Comparison of ENCODE assay signal across 1 cellular context in the genomic region with DNA sequence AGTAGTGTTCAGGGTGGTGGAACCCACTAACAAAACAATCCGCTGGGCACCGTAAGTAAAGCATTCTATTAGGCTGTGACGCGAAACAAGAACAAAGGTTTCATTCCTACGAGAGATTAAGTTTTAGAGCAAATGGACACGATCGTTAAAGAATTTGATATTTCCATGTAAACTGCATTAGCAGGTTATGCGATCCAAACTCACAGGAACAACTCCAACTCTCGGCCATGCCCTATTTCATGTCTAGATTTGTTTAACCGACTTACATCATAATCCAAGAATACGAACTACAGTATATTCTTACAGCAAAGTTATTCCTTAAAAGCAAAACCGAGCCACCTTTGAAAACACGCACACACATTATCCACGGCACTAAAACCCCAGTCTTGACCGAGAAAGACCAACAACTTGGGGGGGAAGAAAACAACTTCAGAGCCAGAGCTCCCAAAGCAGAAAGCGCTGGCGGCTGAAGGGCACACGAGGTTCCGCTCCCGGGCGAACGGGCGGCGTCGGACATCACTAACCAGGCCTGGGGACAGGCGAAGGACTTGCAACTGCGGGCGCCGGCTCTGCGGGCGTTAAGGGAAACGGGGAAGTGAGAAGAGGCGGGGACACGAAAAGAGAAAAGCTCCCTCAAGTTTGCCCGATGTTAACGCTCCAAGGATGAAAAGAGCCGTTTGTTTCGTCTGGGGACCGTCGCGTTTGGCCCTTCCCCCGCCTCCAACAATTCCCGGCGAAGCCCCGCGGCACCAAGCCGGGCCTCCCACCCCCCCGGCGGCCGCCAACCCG.
TF ChIP-seq lines count a peak whose summit lies in the region.

No MANE protein-coding gene starts in this region.

TF ChIP-seq in GM12878, 131 proteins besides CTCF, POLR2A, EP300 and RAD21:
- TF ChIP-seq, protein P1, sequence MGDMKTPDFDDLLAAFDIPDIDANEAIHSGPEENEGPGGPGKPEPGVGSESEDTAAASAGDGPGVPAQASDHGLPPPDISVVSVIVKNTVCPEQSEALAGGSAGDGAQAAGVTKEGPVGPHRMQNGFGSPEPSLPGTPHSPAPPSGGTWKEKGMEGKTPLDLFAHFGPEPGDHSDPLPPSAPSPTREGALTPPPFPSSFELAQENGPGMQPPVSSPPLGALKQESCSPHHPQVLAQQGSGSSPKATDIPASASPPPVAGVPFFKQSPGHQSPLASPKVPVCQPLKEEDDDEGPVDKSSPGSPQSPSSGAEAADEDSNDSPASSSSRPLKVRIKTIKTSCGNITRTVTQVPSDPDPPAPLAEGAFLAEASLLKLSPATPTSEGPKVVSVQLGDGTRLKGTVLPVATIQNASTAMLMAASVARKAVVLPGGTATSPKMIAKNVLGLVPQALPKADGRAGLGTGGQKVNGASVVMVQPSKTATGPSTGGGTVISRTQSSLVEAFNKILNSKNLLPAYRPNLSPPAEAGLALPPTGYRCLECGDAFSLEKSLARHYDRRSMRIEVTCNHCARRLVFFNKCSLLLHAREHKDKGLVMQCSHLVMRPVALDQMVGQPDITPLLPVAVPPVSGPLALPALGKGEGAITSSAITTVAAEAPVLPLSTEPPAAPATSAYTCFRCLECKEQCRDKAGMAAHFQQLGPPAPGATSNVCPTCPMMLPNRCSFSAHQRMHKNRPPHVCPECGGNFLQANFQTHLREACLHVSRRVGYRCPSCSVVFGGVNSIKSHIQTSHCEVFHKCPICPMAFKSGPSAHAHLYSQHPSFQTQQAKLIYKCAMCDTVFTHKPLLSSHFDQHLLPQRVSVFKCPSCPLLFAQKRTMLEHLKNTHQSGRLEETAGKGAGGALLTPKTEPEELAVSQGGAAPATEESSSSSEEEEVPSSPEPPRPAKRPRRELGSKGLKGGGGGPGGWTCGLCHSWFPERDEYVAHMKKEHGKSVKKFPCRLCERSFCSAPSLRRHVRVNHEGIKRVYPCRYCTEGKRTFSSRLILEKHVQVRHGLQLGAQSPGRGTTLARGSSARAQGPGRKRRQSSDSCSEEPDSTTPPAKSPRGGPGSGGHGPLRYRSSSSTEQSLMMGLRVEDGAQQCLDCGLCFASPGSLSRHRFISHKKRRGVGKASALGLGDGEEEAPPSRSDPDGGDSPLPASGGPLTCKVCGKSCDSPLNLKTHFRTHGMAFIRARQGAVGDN (IDR thresholded peaks at IDR 0.05): 0 out of 2 replicates have a peak, but pooled peaks have one; percentile 50
- TF ChIP-seq YY1 (IDR thresholded peaks at IDR 0.05; ENCODE audit: low read depth, low read length): 0 out of 2 replicates have a peak, but pooled peaks have one; percentile 15
- TF ChIP-seq, protein P2, sequence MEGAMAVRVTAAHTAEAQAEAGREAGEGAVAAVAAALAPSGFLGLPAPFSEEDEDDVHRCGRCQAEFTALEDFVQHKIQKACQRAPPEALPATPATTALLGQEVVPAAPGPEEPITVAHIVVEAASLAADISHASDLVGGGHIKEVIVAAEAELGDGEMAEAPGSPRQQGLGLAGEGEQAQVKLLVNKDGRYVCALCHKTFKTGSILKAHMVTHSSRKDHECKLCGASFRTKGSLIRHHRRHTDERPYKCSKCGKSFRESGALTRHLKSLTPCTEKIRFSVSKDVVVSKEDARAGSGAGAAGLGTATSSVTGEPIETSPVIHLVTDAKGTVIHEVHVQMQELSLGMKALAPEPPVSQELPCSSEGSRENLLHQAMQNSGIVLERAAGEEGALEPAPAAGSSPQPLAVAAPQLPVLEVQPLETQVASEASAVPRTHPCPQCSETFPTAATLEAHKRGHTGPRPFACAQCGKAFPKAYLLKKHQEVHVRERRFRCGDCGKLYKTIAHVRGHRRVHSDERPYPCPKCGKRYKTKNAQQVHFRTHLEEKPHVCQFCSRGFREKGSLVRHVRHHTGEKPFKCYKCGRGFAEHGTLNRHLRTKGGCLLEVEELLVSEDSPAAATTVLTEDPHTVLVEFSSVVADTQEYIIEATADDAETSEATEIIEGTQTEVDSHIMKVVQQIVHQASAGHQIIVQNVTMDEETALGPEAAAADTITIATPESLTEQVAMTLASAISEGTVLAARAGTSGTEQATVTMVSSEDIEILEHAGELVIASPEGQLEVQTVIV (IDR thresholded peaks at IDR 0.05; ENCODE audit: borderline replicate concordance, partially characterized antibody): no peak
- peak; percentile 42; the same call in 1 of the 2 replicates for TF ChIP-seq NBN (IDR thresholded peaks at IDR 0.05)
- TF ChIP-seq, protein P3, sequence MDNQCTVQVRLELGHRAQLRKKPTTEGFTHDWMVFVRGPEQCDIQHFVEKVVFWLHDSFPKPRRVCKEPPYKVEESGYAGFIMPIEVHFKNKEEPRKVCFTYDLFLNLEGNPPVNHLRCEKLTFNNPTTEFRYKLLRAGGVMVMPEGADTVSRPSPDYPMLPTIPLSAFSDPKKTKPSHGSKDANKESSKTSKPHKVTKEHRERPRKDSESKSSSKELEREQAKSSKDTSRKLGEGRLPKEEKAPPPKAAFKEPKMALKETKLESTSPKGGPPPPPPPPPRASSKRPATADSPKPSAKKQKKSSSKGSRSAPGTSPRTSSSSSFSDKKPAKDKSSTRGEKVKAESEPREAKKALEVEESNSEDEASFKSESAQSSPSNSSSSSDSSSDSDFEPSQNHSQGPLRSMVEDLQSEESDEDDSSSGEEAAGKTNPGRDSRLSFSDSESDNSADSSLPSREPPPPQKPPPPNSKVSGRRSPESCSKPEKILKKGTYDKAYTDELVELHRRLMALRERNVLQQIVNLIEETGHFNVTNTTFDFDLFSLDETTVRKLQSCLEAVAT (IDR thresholded peaks at IDR 0.05): peak; percentile 54
- peak; percentile 73 for TF ChIP-seq SPI1 (IDR thresholded peaks at IDR 0.05; ENCODE audit: borderline replicate concordance, insufficient read depth, low read depth, low read length)
